Comparison of ENCODE assay signal across 24 cellular contexts in the genomic region with DNA sequence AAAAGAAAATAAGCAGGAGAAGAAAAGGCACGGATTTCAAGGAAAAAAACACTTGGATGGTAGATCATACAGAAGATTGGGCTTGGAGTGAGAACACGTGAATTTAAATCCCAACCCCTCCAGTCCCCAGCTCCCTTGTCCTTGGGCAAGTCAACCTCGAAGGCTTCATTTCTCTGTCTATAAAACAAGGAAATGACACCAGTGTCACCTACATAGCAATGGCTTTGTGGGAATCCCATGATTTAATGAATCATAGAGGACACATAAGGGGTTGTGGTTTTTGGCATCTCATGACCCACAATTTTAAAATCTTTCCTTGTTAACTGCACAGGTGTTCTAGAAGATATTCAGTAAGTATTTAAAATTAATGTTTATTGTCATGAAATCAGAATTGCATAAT. TPM values are rescaled to one million over a fixed set of nuclear protein-coding genes. Genes with fewer than 3 reads are reported as not detected.
"Had no signal": no experiment of that assay in that cellular context is flagged by ENCODE, and none has a peak within 500 bp of the region (broad histone marks: within the 10 kb centered on the region; RNA-seq: fewer than 3 reads in every experiment).

No MANE protein-coding gene starts in this region.

- FAIRE-seq: endothelial cell of umbilical vein, kidney, small intestine, TTC549 had no signal

- H3K9me3 Mint-ChIP-seq: activated B cell treated with CpG ODN at 0.5 μM for 24 hours; activated naive CD8-positive, alpha-beta T cell treated with anti-CD3 and anti-CD28 coated beads for 36 hours; central memory CD8-positive, alpha-beta T cell; nephron; stimulated activated naive CD8-positive, alpha-beta T cell treated with anti-CD3 and anti-CD28 coated beads, Interleukin-15, Interleukin-2, amounts not matched to agents 100 ng/mL and 50 ng/mL, for 24 hours; type B pancreatic cell had no signal

- H3K4me3 Mint-ChIP-seq: activated B cell treated with CpG ODN at 0.5 μM for 24 hours; activated naive CD8-positive, alpha-beta T cell treated with anti-CD3 and anti-CD28 coated beads for 36 hours; central memory CD8-positive, alpha-beta T cell; nephron; stimulated activated naive CD8-positive, alpha-beta T cell treated with anti-CD3 and anti-CD28 coated beads, Interleukin-15, Interleukin-2, amounts not matched to agents 100 ng/mL and 50 ng/mL, for 24 hours; type B pancreatic cell had no signal

- H3K27me3 ChIP-seq: brain microvascular endothelial cell, suprapubic skin had no signal

- H3K27ac ChIP-seq: brain microvascular endothelial cell, suprapubic skin had no signal

- DNase-seq: activated B cell treated with CpG ODN at 0.5 μM for 24 hours; activated CD4-positive, alpha-beta T cell treated with anti-CD3 and anti-CD28 coated beads for 48 hours; activated CD8-positive, alpha-beta memory T cell treated with anti-CD3 and anti-CD28 coated beads for 24 hours; activated naive CD8-positive, alpha-beta T cell treated with anti-CD3 and anti-CD28 coated beads for 36 hours; brain microvascular endothelial cell; cortex of kidney; effector CD8-positive, alpha-beta T cell; esophagus squamous epithelium; glutamatergic neuron; hypothalamus; kidney; mesendoderm; occipital lobe; small intestine; T-helper 2 cell had no signal

- H3K36me3 Mint-ChIP-seq: activated naive CD8-positive, alpha-beta T cell treated with anti-CD3 and anti-CD28 coated beads for 36 hours; type B pancreatic cell had no signal

- H3K9me3 ChIP-seq: esophagus squamous epithelium, suprapubic skin had no signal

- H3K4me3 ChIP-seq: esophagus squamous epithelium, suprapubic skin had no signal

- H3K4me1 Mint-ChIP-seq: activated naive CD8-positive, alpha-beta T cell treated with anti-CD3 and anti-CD28 coated beads for 36 hours; central memory CD8-positive, alpha-beta T cell had no signal

- H3K36me3 ChIP-seq: brain microvascular endothelial cell, esophagus squamous epithelium, suprapubic skin had no signal

- H3K27ac Mint-ChIP-seq: activated B cell treated with CpG ODN at 0.5 μM for 24 hours; activated naive CD8-positive, alpha-beta T cell treated with anti-CD3 and anti-CD28 coated beads for 36 hours; stimulated activated naive CD8-positive, alpha-beta T cell treated with anti-CD3 and anti-CD28 coated beads, Interleukin-15, Interleukin-2, amounts not matched to agents 100 ng/mL and 50 ng/mL, for 24 hours; type B pancreatic cell had no signal

RNA-seq across cellular contexts. Expression of a gene that starts 8.2 kb away (rescaled TPM):
- total RNA-seq: activated naive CD8-positive, alpha-beta T cell treated with anti-CD3 and anti-CD28 coated beads for 36 hours had no signal

RNA-seq across cellular contexts. Expression of a gene that starts 23.1 kb away (rescaled TPM):
- total RNA-seq: activated B cell treated with CpG ODN at 0.5 μM for 24 hours; activated naive CD8-positive, alpha-beta T cell treated with anti-CD3 and anti-CD28 coated beads for 36 hours; endothelial cell of umbilical vein; esophagus squamous epithelium; kidney; liver; occipital lobe had no signal
- polyA plus RNA-seq: liver had no signal

RNA-seq across cellular contexts. Expression of a gene that starts 38.7 kb away (rescaled TPM):
- total RNA-seq: activated B cell treated with CpG ODN at 0.5 μM for 24 hours; activated naive CD8-positive, alpha-beta T cell treated with anti-CD3 and anti-CD28 coated beads for 36 hours; endothelial cell of umbilical vein; fibroblast of villous mesenchyme; kidney; liver; occipital lobe; suprapubic skin had no signal
- polyA plus RNA-seq: endothelial cell of umbilical vein, liver had no signal
